ENCODE assay signal across 8 cellular contexts in genomic region chr14:89954045-89955021, GRCh38. TPM values are rescaled to one million over a fixed set of nuclear protein-coding genes. Genes with fewer than 3 reads are reported as not detected.
DNase-seq lines count a peak whose midpoint lies in the region; TF ChIP-seq lines count a peak whose summit lies in the region.

A gene with protein sequence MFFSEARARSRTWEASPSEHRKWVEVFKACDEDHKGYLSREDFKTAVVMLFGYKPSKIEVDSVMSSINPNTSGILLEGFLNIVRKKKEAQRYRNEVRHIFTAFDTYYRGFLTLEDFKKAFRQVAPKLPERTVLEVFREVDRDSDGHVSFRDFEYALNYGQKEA (minus strand): TSS chr14:89954730. CDS start chr14:89954660, 70 bp downstream.

- peaks cover 41% of the 10 kb centered on the region for H3K4me1 Mint-ChIP-seq in HFFc6 (ENCODE audit: low read depth)

- H3K9me3 ChIP-seq in suprapubic skin = no peaks in the 10 kb centered on the region

- TF ChIP-seq EP300 in suprapubic skin (IDR thresholded peaks at IDR 0.05) = no peak

- DNase-seq in GM06990 (ENCODE audit: extremely low read depth, insufficient read length) (peak; percentile 94), HFFc6 (peak; percentile 99), NAMALWA (ENCODE audit: low spot score) (peak; percentile 99), SK-N-DZ (ENCODE audit: low spot score) (peak; percentile 97), germinal center (ENCODE audit: low spot score) (peak; percentile 96), non-pigmented ciliary epithelial cell (ENCODE audit: low read depth) (peak; percentile 92), suprapubic skin (ENCODE audit: low spot score in 2 of 2) (peak; percentile 98)
- DNase-seq in activated naive CD4-positive, alpha-beta T cell treated with anti-CD3 and anti-CD28 coated beads, Interleukin-2, amount 50 U/mL, for 16 hours = peak; percentile 96

- H3K4me3 Mint-ChIP-seq in HFFc6 = peak within 1 kb of the TSS; percentile 92

- H3K27ac Mint-ChIP-seq in HFFc6 = peak within 1 kb of the TSS; percentile 97

- TF ChIP-seq CTCF in GM06990 (IDR thresholded peaks at IDR 0.05; ENCODE audit: insufficient read depth, low read length, poor library complexity, severe bottlenecking) (no peak), HFFc6 (IDR thresholded peaks at IDR 0.05) (peak; percentile 73), suprapubic skin (IDR thresholded peaks at IDR 0.05) (no peak)

- H3K9me3 Mint-ChIP-seq in HFFc6 = no peaks in the 10 kb centered on the region

- WGBS in suprapubic skin = 3% methylated on average over 27 of the region's 44 CpGs

- H3K4me3 ChIP-seq in GM06990 (replicated peaks; ENCODE audit: low read depth, low read length) (peak within 1 kb of the TSS; percentile 84), suprapubic skin (peak within 1 kb of the TSS; percentile 82)

- H3K36me3 Mint-ChIP-seq in HFFc6 (ENCODE audit: low read depth) = peaks cover 29% of the 10 kb centered on the region

- H3K36me3 ChIP-seq in GM06990 (ENCODE audit: control insufficient read depth, insufficient read depth, low read length) = peaks cover 5% of the 10 kb centered on the region
- H3K36me3 ChIP-seq in suprapubic skin = peaks cover 3% of the 10 kb centered on the region

- TF ChIP-seq POLR2A in suprapubic skin (IDR thresholded peaks at IDR 0.05) = no peak

- H3K27me3 Mint-ChIP-seq in HFFc6 (ENCODE audit: insufficient read depth) = peaks cover 2% of the 10 kb centered on the region; the same call in 1 of the 2 replicates

- peaks cover 23% of the 10 kb centered on the region for H3K4me1 ChIP-seq in suprapubic skin

- peak within 1 kb of the TSS; percentile 93 for H3K27ac ChIP-seq in suprapubic skin

- H3K27me3 ChIP-seq in GM06990 (replicated peaks; ENCODE audit: control insufficient read depth, insufficient read depth, low read length) = no peaks in the 10 kb centered on the region
- no peaks in the 10 kb centered on the region for H3K27me3 ChIP-seq in suprapubic skin

RNA-seq across cellular contexts. Expression of the gene that starts here (rescaled TPM):
- 1 to 10 TPM; 6.6 to 8.4 (median 6.9) TPM for total RNA-seq in HFFc6 (2021; fragmentation: NEBNext Ultra II Directional; extraction: Animal tissue kit (Norgen Biotek cat#: 25700))
- 8.6 and 16.6 TPM in 2 replicates for polyA plus RNA-seq in SK-N-DZ (2014; cell fraction: cytosol; rRNA removed)
- 3.4 and 4.6 TPM in 2 replicates for polyA plus RNA-seq in SK-N-DZ (2014; cell fraction: nucleus; rRNA removed)
- total RNA-seq in suprapubic skin = 1 to 10 TPM; 3.2 to 5.1 (median 3.7) TPM

Comparison
In these comparisons a context has a peak if more than half of its experiments do, and no peak if none do; other contexts are left out.
1. Peak in every context shown above with its lines: DNase-seq, H3K4me3 ChIP-seq and H3K27ac ChIP-seq.